ENCODE assay signal across 8 cellular contexts in the genomic region with DNA sequence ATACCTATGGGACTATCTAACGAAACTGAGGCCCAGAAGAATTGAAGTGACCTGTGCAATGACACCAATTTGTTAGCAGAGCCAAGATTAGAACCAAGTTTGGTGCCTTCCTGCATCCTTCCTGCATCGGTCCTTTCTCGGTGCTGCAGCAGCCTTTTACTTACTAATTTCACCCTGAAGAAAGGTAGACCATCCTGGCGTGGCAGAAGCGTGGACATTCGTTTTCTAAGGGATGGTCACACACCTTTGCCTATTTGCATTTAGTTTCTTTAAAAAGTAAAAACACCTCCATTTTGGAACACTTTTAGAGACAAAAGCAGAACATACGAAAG. TPM values are rescaled to one million over a fixed set of nuclear protein-coding genes. Genes with fewer than 3 reads are reported as not detected.
DNase-seq lines count a peak whose midpoint lies in the region; ATAC-seq, FAIRE-seq and TF ChIP-seq lines count a peak whose summit lies in the region.

No MANE protein-coding gene starts in this region.

- H3K27ac ChIP-seq in heart left ventricle (peak overlapping the region; percentile 79 to 97 (median 90)), endothelial cell of umbilical vein (ENCODE audit: insufficient read depth, low read depth, low read length) (peak overlapping the region; percentile 88), neuronal stem cell (replicated peaks; ENCODE audit: low read length) (no peak overlapping the region)

- H2BK12ac ChIP-seq in neuronal stem cell (ENCODE audit: low read length): no peak overlapping the region

- H3K9ac ChIP-seq in endothelial cell of umbilical vein (replicated peaks; ENCODE audit: extremely low read depth, insufficient read depth, low read length) (peak overlapping the region; percentile 98), neuronal stem cell (ENCODE audit: low read depth, low read length, poor library complexity) (no peak overlapping the region)

- H3K36me3 ChIP-seq in heart left ventricle (peaks cover 0 to 21% (median 7%) of the 10 kb centered on the region in 9 donors), endothelial cell of umbilical vein (ENCODE audit: control insufficient read depth in 2 of 2, extremely low read depth in 1 of 2, insufficient read depth in 2 of 2, low read length in 2 of 2) (peaks cover 0 to 6% of the 10 kb centered on the region in 2 experiments), neuronal stem cell (replicated peaks in 1 of 2; ENCODE audit: control insufficient read depth in 2 of 2, insufficient read depth in 2 of 2, low read length in 2 of 2) (peaks cover 2 to 33% of the 10 kb centered on the region in 2 donors)

- H3K79me2 ChIP-seq in endothelial cell of umbilical vein (ENCODE audit: control insufficient read depth, insufficient read depth, low read length): peaks cover 27% of the 10 kb centered on the region

- no peak overlapping the region for H2BK120ac ChIP-seq in neuronal stem cell (ENCODE audit: low read depth, low read length)

- no peak overlapping the region for H3K23ac ChIP-seq in neuronal stem cell (ENCODE audit: low read depth, low read length, poor library complexity)

- TF ChIP-seq POLR2A in heart left ventricle (IDR thresholded peaks at IDR 0.05) (no peak), endothelial cell of umbilical vein (IDR thresholded peaks at IDR 0.05; ENCODE audit: low read depth, low read length) (no peak)

- H3K4ac ChIP-seq in neuronal stem cell (ENCODE audit: low read length): no peak overlapping the region

- dilution Hi-C loops in endothelial cell of umbilical vein (cut with MboI; ENCODE audit: extremely low pct_ligation_motif_present, low sequenced_read_pairs): no loop called here

- no peak overlapping the region for H3K18ac ChIP-seq in neuronal stem cell (ENCODE audit: low read length)

- no peak overlapping the region for H4K91ac ChIP-seq in neuronal stem cell (ENCODE audit: low read depth, low read length, poor library complexity)

- H3K14ac ChIP-seq in neuronal stem cell (ENCODE audit: low read length): no peak overlapping the region

- intact Hi-C loops in heart left ventricle (cut with DNase I): no loop called here
- intact Hi-C loops in cardiac septum (cut with DNase I): loop anchor here (5.0 kb wide), 1 partner anchor 316 kb away; no protein-coding TSS in a partner anchor
- intact Hi-C loops in endothelial cell of umbilical vein (cut with micrococcal nuclease): loop anchor here (5.0 kb wide), 2 partner anchors 201 to 581 kb away; no protein-coding TSS in a partner anchor

- peaks cover 1% of the 10 kb centered on the region for H3K79me1 ChIP-seq in neuronal stem cell (ENCODE audit: low read depth, low read length)

- WGBS in heart left ventricle, 4 donors: 1 to 5% (median 3%) methylated on average over 7 of the region's 7 CpGs
- no CpG with 5 or more reads among the region's 7 CpGs for WGBS in neuronal stem cell (ENCODE audit: extremely low coverage in 2 of 2, insufficient read length in 2 of 2, insufficient replicate concordance in 1 of 2), 2 donors

- H3K4me1 ChIP-seq in heart left ventricle: peaks cover 0 to 41% (median 22%) of the 10 kb centered on the region in 12 donors
- H3K4me1 ChIP-seq in endothelial cell of umbilical vein (ENCODE audit: control insufficient read depth, extremely low read depth, insufficient read depth, low read length): peaks cover 18% of the 10 kb centered on the region
- peaks cover 3 to 8% of the 10 kb centered on the region in 2 donors for H3K4me1 ChIP-seq in neuronal stem cell (ENCODE audit: control insufficient read depth in 2 of 2, insufficient read depth in 1 of 2, low read depth in 1 of 2, low read length in 2 of 2)

- no peak overlapping the region for H2AK5ac ChIP-seq in neuronal stem cell (ENCODE audit: low read depth, low read length)

- BruUV-seq in endothelial cell of umbilical vein (replicated peaks; lab: Mats Ljungman, UMichigan): TSS peak; percentile 96

- H3K4me2 ChIP-seq in endothelial cell of umbilical vein (ENCODE audit: insufficient read depth, low read length) (peak overlapping the region; percentile 85), neuronal stem cell (ENCODE audit: insufficient read depth, low read length, poor library complexity, severe bottlenecking) (peak overlapping the region; percentile 60)

- no peak overlapping the region for H2BK5ac ChIP-seq in neuronal stem cell (ENCODE audit: low read length)

- peak overlapping the region; percentile 77 for H2AFZ ChIP-seq in endothelial cell of umbilical vein (ENCODE audit: low read depth, low read length)
- peak overlapping the region; percentile 95 for H2AFZ ChIP-seq in neuronal stem cell (ENCODE audit: low read length)

- DNase-seq in heart left ventricle: no peak
- DNase-seq in cardiac septum (ENCODE audit: low spot score): no peak
- DNase-seq in RPMI8226: peak; percentile 23
- DNase-seq in endothelial cell of umbilical vein (ENCODE audit: low read depth, low spot score): no peak
- DNase-seq in neuronal stem cell (ENCODE audit: low spot score): no peak
- DNase-seq in SIG-M5 (lab: John Stamatoyannopoulos, UW): no peak
- no peak for DNase-seq in hippocampal formation (lab: John Stamatoyannopoulos, UW)
- DNase-seq in COLO829 (ENCODE audit: low spot score): no peak

- H3K9me3 ChIP-seq in heart left ventricle (no peaks in the 10 kb centered on the region), endothelial cell of umbilical vein (replicated peaks; ENCODE audit: control insufficient read depth, insufficient read depth, low read length) (no peaks in the 10 kb centered on the region), neuronal stem cell (replicated peaks in 1 of 2; ENCODE audit: control insufficient read depth in 2 of 2, insufficient read depth in 1 of 2, low read depth in 1 of 2, low read length in 2 of 2) (no peaks in the 10 kb centered on the region)

- no peak for TF ChIP-seq CTCF in heart left ventricle (IDR thresholded peaks at IDR 0.05)
- TF ChIP-seq CTCF in endothelial cell of umbilical vein (IDR thresholded peaks at IDR 0.05; ENCODE audit: extremely low read depth in 1 of 2, insufficient read depth in 1 of 2, low read depth in 1 of 2, low read length in 2 of 2): no peak

- no peak for ATAC-seq in heart left ventricle

- FAIRE-seq in endothelial cell of umbilical vein (lab: Jason Lieb, UNC): peak; percentile 12

- H2BK15ac ChIP-seq in neuronal stem cell (ENCODE audit: low read length): no peak overlapping the region

- no peak overlapping the region for H4K8ac ChIP-seq in neuronal stem cell (ENCODE audit: low read depth, low read length)

- peaks cover 3% of the 10 kb centered on the region for H3K9me1 ChIP-seq in endothelial cell of umbilical vein (replicated peaks; ENCODE audit: control insufficient read depth, extremely low read depth, insufficient read depth, low read length)

- POLR2A ChIA-PET in endothelial cell of umbilical vein (lab: Charles Lee): no interaction called here

- H3K4me3 ChIP-seq in heart left ventricle (peak overlapping the region; percentile 75 to 96 (median 88)), endothelial cell of umbilical vein (replicated peaks in 1 of 3; ENCODE audit: insufficient read depth in 1 of 3, low read depth in 1 of 3, low read length in 3 of 3) (peak overlapping the region; percentile 69 to 97 (median 89)), neuronal stem cell (ENCODE audit: low read length in 2 of 2) (peak overlapping the region; percentile 83 to 93)

- H3K27me3 ChIP-seq in heart left ventricle: no peaks in the 10 kb centered on the region
- no peaks in the 10 kb centered on the region for H3K27me3 ChIP-seq in endothelial cell of umbilical vein (ENCODE audit: control insufficient read depth in 2 of 2, insufficient read depth in 2 of 2, low read length in 2 of 2)
- no peaks in the 10 kb centered on the region for H3K27me3 ChIP-seq in neuronal stem cell (ENCODE audit: control insufficient read depth in 3 of 3, insufficient read depth in 3 of 3, low read depth in 1 of 3, low read length in 3 of 3)

- CTCF ChIA-PET in endothelial cell of umbilical vein (lab: Charles Lee): no interaction called here

- H4K20me1 ChIP-seq in endothelial cell of umbilical vein (replicated peaks; ENCODE audit: control insufficient read depth, extremely low read depth, insufficient read depth, low read length): no peaks in the 10 kb centered on the region

TF ChIP-seq in endothelial cell of umbilical vein, 7 proteins besides CTCF, POLR2A, EP300 and RAD21:
- TF ChIP-seq FOS (IDR thresholded peaks at IDR 0.05; ENCODE audit: borderline replicate concordance, insufficient read depth, low read length): no peak

RNA-seq across cellular contexts. Expression of a gene that starts 0.7 kb away (rescaled TPM):
- 10 to 100 TPM; 13.1 to 23.2 (median 17.2) TPM for total RNA-seq in heart left ventricle
- 10 to 100 TPM; 14.6 to 22.3 TPM for polyA plus RNA-seq in heart left ventricle
- total RNA-seq in cardiac septum: 15.6 TPM
- total RNA-seq in endothelial cell of umbilical vein: 34.1 and 39.6 TPM in 2 replicates
- 26.8 and 35.1 TPM in 2 replicates for polyA plus RNA-seq in endothelial cell of umbilical vein
- 98.6 and 107 TPM in 2 replicates for polyA plus RNA-seq in endothelial cell of umbilical vein (2011; cell fraction: cytosol; rRNA removed)
- polyA plus RNA-seq in endothelial cell of umbilical vein (2011; cell fraction: nucleus; rRNA removed): 44.3 and 50.5 TPM in 2 replicates
- polyA plus RNA-seq in endothelial cell of umbilical vein (2012): 35.6 and 46.6 TPM in 2 replicates
- 41.1 and 43.7 TPM in 2 replicates for polyA minus RNA-seq in endothelial cell of umbilical vein
- 17.4 TPM for polyA minus RNA-seq in endothelial cell of umbilical vein (2011; cell fraction: cytosol; rRNA and poly(A)+ RNA removed)
- 18.1 and 25.1 TPM in 2 replicates for polyA minus RNA-seq in endothelial cell of umbilical vein (2011; cell fraction: nucleus; rRNA and poly(A)+ RNA removed)
- polyA plus RNA-seq in neuronal stem cell (2013, experiment 1 of 2): 53.9 TPM
- polyA plus RNA-seq in neuronal stem cell (2013, experiment 2 of 2): 57.6 TPM

RNA-seq across cellular contexts. Expression of a gene that starts 41.3 kb away (rescaled TPM):
- total RNA-seq in heart left ventricle: under 1 TPM in 6 of 9 donors, not detected in 3; 0.23 to 0.49 (median 0.43) TPM
- polyA plus RNA-seq in heart left ventricle: 1 to 10 TPM in 1 of 2 donors, not detected in 1; 1.3 TPM
- total RNA-seq in cardiac septum: 0.62 TPM
- total RNA-seq in endothelial cell of umbilical vein: 0.82 TPM in 1 of 2 replicates, not detected in the other
- polyA plus RNA-seq in endothelial cell of umbilical vein: not detected in 2 replicates
- 0.06 and 0.11 TPM in 2 replicates for polyA plus RNA-seq in endothelial cell of umbilical vein (2011; cell fraction: cytosol; rRNA removed)
- 0.38 and 0.45 TPM in 2 replicates for polyA plus RNA-seq in endothelial cell of umbilical vein (2011; cell fraction: nucleus; rRNA removed)
- 0.51 TPM in 1 of 2 replicates, not detected in the other for polyA plus RNA-seq in endothelial cell of umbilical vein (2012)
- polyA minus RNA-seq in endothelial cell of umbilical vein: 0.70 and 1.00 TPM in 2 replicates
- not detected for polyA minus RNA-seq in endothelial cell of umbilical vein (2011; cell fraction: cytosol; rRNA and poly(A)+ RNA removed)
- polyA minus RNA-seq in endothelial cell of umbilical vein (2011; cell fraction: nucleus; rRNA and poly(A)+ RNA removed): 1.0 and 1.8 TPM in 2 replicates
- 0.15 TPM for polyA plus RNA-seq in neuronal stem cell (2013, experiment 1 of 2)
- polyA plus RNA-seq in neuronal stem cell (2013, experiment 2 of 2): not detected

Comparison
In these comparisons a context has a peak if more than half of its experiments do, and no peak if none do; other contexts are left out.
1. intact Hi-C loops: an anchor here in cardiac septum (5.0 kb wide) and endothelial cell of umbilical vein (5.0 kb wide); none called in heart left ventricle.